In the genomic region with DNA sequence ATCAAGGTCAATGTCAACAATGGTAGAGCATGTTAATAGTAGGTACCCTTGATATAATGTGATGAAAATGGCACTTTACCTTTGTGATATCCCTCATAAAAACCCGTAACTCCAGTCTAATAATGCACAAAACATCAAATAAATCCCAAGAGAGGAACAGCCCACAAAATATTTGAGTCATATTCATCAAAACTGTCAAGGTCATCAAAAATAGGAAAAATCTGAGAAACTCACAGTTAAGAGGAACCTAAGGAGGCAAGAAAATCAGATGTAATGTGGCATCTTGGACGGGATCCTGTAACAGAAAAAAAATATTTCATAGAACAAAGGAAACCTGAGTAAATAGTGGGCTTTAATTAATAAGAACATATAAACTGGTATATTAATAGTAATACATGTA, we compare ENCODE assay signal across 24 cellular contexts. TPM values are rescaled to one million over a fixed set of nuclear protein-coding genes. Genes with fewer than 3 reads are reported as not detected.
DNase-seq lines count a peak whose midpoint lies in the region; ATAC-seq, FAIRE-seq and TF ChIP-seq lines count a peak whose summit lies in the region.
"Had no signal": no experiment of that assay in that cellular context is flagged by ENCODE, and none has a peak within 500 bp of the region (broad histone marks: within the 10 kb centered on the region; RNA-seq: fewer than 3 reads in every experiment).

No MANE protein-coding gene starts in this region.

- CTCF ChIA-PET in HepG2 (lab: Yijun Ruan, JAX; ENCODE audit: low intra/inter-chr PET ratio, low total read pairs) = no interaction called here

- H3K4me2 ChIP-seq in HepG2 (ENCODE audit: low read depth, low read length) (no peak overlapping the region), Karpas-422 (ENCODE audit: low read depth, low read length, poor library complexity, severe bottlenecking) (no peak overlapping the region)
- H3K4me2 ChIP-seq: BLaER1 had no signal

- BruUV-seq in HepG2 (replicated peaks; lab: Mats Ljungman, UMichigan) = no TSS peak

- FAIRE-seq in HepG2 (lab: Jason Lieb, UNC) = no peak
- FAIRE-seq: GM12878, GM12892, GM19239 had no signal

- no peak for TF ChIP-seq EP300 in HepG2 (IDR thresholded peaks at IDR 0.05; ENCODE audit: low read depth in 2 of 2, low read length in 2 of 2)
- TF ChIP-seq EP300 in HepG2 (CRISPR knock-in tag; IDR thresholded peaks at IDR 0.05; ENCODE audit: borderline replicate concordance) = no peak

- POLR2A ChIA-PET in HepG2 (lab: Yijun Ruan, JAX) = no interaction called here

- 0 out of 5 replicates have a peak, but pooled peaks cover 0 to 2% of the 10 kb centered on the region in 2 experiments for H3K27me3 ChIP-seq in HepG2 (ENCODE audit: control insufficient read depth in 1 of 2, insufficient read depth in 2 of 2, low read length in 2 of 2)
- H3K27me3 ChIP-seq in right lobe of liver = no peaks in the 10 kb centered on the region
- no peaks in the 10 kb centered on the region for H3K27me3 ChIP-seq in Karpas-422 (ENCODE audit: low read length)
- H3K27me3 ChIP-seq: BE2C, BLaER1 had no signal

- H3K4me1 ChIP-seq in HepG2 (ENCODE audit: insufficient read depth, low read length) = no peaks in the 10 kb centered on the region
- H3K4me1 ChIP-seq in right lobe of liver = no peaks in the 10 kb centered on the region
- no peaks in the 10 kb centered on the region for H3K4me1 ChIP-seq in Karpas-422 (ENCODE audit: low read length)
- H3K4me1 ChIP-seq: BLaER1 had no signal

- no peaks in the 10 kb centered on the region for H3K9me2 ChIP-seq in Karpas-422 (replicated peaks; ENCODE audit: insufficient read depth, low read length)

- no peak for TF ChIP-seq RAD21 in HepG2 (CRISPR knock-in tag; IDR thresholded peaks at IDR 0.05)

- intact Hi-C loops in HepG2 (cut with micrococcal nuclease; ENCODE audit: unreplicated experiment) (no loop called here), right lobe of liver (cut with DNase I) (no loop called here)

- ATAC-seq in HepG2 = no peak
- ATAC-seq in right lobe of liver = no peak
- ATAC-seq: GM12878 had no signal

- no peak overlapping the region for H3K27ac ChIP-seq in HepG2 (ENCODE audit: extremely low read length, insufficient read depth, low read length)
- no peak overlapping the region for H3K27ac ChIP-seq in right lobe of liver
- H3K27ac ChIP-seq in Karpas-422 (ENCODE audit: low read length) = no peak overlapping the region
- H3K27ac ChIP-seq: 22Rv1, BLaER1 had no signal

- TF ChIP-seq CTCF in HepG2 (CRISPR knock-in tag; IDR thresholded peaks at IDR 0.05) (no peak), right lobe of liver (IDR thresholded peaks at IDR 0.05) (no peak), GM13977 (IDR thresholded peaks at IDR 0.05; ENCODE audit: extremely low read depth, insufficient read depth, missing control alignments) (no peak)

- no peak overlapping the region for H2AFZ ChIP-seq in HepG2 (ENCODE audit: low read length)
- no peak overlapping the region for H2AFZ ChIP-seq in Karpas-422 (ENCODE audit: low read length)

- H3K9me3 ChIP-seq in HepG2 (ENCODE audit: low read length) (no peaks in the 10 kb centered on the region), right lobe of liver (no peaks in the 10 kb centered on the region), Karpas-422 (ENCODE audit: low read length) (no peaks in the 10 kb centered on the region)
- H3K9me3 ChIP-seq: BE2C, BLaER1 had no signal

- WGBS in HepG2 (ENCODE audit: low lambda C conversion rate) = 11% methylated on average over 2 of the region's 2 CpGs
- WGBS in right lobe of liver (ENCODE audit: insufficient coverage, low coverage, low lambda C conversion rate, missing lambda C conversion rate) = 86% methylated on average over 2 of the region's 2 CpGs

- DNase-seq in HepG2 (ENCODE audit: low spot score) (no peak), right lobe of liver (no peak), Karpas-422 (peak; percentile 22), SIG-M5 (lab: John Stamatoyannopoulos, UW) (no peak), GM13977 (ENCODE audit: low spot score) (no peak)
- DNase-seq: ACHN; BE2C; C1 segment of cervical spinal cord; CD4-positive, alpha-beta memory T cell; CD4-positive, CD25-positive, alpha-beta regulatory T cell; CD8-positive, alpha-beta memory T cell; COR-L47; DMS 273 treated with DMSO at 0.1 percent for 48 hours; DMS153; DMS53; DMS79; DND-41; EL; GDM1 had no signal

- in situ Hi-C loops in HepG2 (cut with HindIII; ENCODE audit: extremely low pct_ligation_motif_present, low pct_unique_long_range_greater_than_20kb) = no loop called here
- in situ Hi-C loops in GM13977 (cut with MboI; ENCODE audit: low pct_unique_long_range_greater_than_20kb, low sequenced_read_pairs, unreplicated experiment) = loop anchor here (25.0 kb wide), 1 partner anchor 387 kb away; no protein-coding TSS in a partner anchor

- TF ChIP-seq POLR2A in HepG2 (IDR thresholded peaks at IDR 0.05; ENCODE audit: insufficient read depth in 1 of 2, low read depth in 2 of 2, low read length in 2 of 2) (no peak), right lobe of liver (IDR thresholded peaks at IDR 0.05) (no peak)

- no peaks in the 10 kb centered on the region for H4K20me1 ChIP-seq in HepG2 (ENCODE audit: insufficient read depth, low read length)
- H4K20me1 ChIP-seq in Karpas-422 (ENCODE audit: insufficient read depth, low read depth, low read length) = no peaks in the 10 kb centered on the region
- H4K20me1 ChIP-seq: BLaER1 had no signal

- H3K4me3 ChIP-seq in HepG2 (replicated peaks in 1 of 3; ENCODE audit: insufficient read depth in 1 of 3, low read depth in 2 of 3, low read length in 3 of 3) = no peak overlapping the region
- H3K4me3 ChIP-seq in right lobe of liver = no peak overlapping the region
- H3K4me3 ChIP-seq in Karpas-422 (ENCODE audit: low read length) = no peak overlapping the region
- H3K4me3 ChIP-seq: BLaER1, GM12878 had no signal

- H3K9ac ChIP-seq in HepG2 (ENCODE audit: insufficient read depth, low read depth, low read length) (no peak overlapping the region), Karpas-422 (ENCODE audit: low read length) (no peak overlapping the region)
- H3K9ac ChIP-seq: BLaER1 had no signal

- H3K36me3 ChIP-seq in HepG2 (replicated peaks in 1 of 2; ENCODE audit: control insufficient read depth in 1 of 2, insufficient read depth in 2 of 2, low read length in 2 of 2) (no peaks in the 10 kb centered on the region), right lobe of liver (no peaks in the 10 kb centered on the region), Karpas-422 (ENCODE audit: insufficient read depth, low read length) (no peaks in the 10 kb centered on the region)
- H3K36me3 ChIP-seq: BE2C, BLaER1 had no signal

- no peaks in the 10 kb centered on the region for H3K79me2 ChIP-seq in HepG2 (ENCODE audit: insufficient read depth, low read length)
- H3K79me2 ChIP-seq in Karpas-422 (ENCODE audit: low read length) = no peaks in the 10 kb centered on the region

TF ChIP-seq in HepG2, 621 proteins besides CTCF, POLR2A, EP300 and RAD21:
- TF ChIP-seq KDM4B (CRISPR knock-in tag; IDR thresholded peaks at IDR 0.05) (no peak), MAFK (conservative IDR thresholded peaks at IDR 0.05 in 1 of 2, IDR thresholded peaks at IDR 0.05 in 1 of 2; ENCODE audit: low read length in 2 of 2) (peak; percentile 78 to 83), MAFF (IDR thresholded peaks at IDR 0.05; ENCODE audit: low read depth, low read length) (peak; percentile 73), FIP1L1 (IDR thresholded peaks at IDR 0.05; ENCODE audit: borderline replicate concordance, insufficient read depth, low read depth, low read length) (no peak), GFI1 (CRISPR knock-in tag; IDR thresholded peaks at IDR 0.05; ENCODE audit: borderline replicate concordance) (no peak), ZNF136 (CRISPR knock-in tag; IDR thresholded peaks at IDR 0.05; ENCODE audit: low read depth) (no peak), REXO4 (CRISPR knock-in tag; IDR thresholded peaks at IDR 0.05; ENCODE audit: borderline replicate concordance) (no peak), TCF7L2 (IDR thresholded peaks at IDR 0.05; ENCODE audit: low read depth, low read length) (no peak), ONECUT2 (CRISPR knock-in tag; IDR thresholded peaks at IDR 0.05) (no peak)

RNA-seq across cellular contexts. Expression of a gene that starts 25.5 kb away (rescaled TPM):
- total RNA-seq in HepG2 (2016; rRNA removed; fragmentation: Illumina TruSeq; extraction: Trizol) (13.9 and 20.5 TPM in 2 replicates), right lobe of liver (10 to 100 TPM; 13.1 to 31.6 (median 19.7) TPM)
- total RNA-seq in HepG2 (2016; cell fraction: cytosol; rRNA removed; fragmentation: Illumina TruSeq; extraction: Trizol; ENCODE audit: low read depth) = 0.97 and 4.0 TPM in 2 replicates
- 14.7 and 22.2 TPM in 2 replicates for total RNA-seq in HepG2 (2016; cell fraction: insoluble cytoplasmic fraction; rRNA removed; fragmentation: Illumina TruSeq; extraction: Trizol)
- total RNA-seq in HepG2 (2016; cell fraction: membrane; rRNA removed; fragmentation: Illumina TruSeq; extraction: Trizol) = 5.2 and 6.1 TPM in 2 replicates
- total RNA-seq in HepG2 (2016; cell fraction: nucleus; rRNA removed; fragmentation: Illumina TruSeq; extraction: Trizol) = 15.8 and 22.0 TPM in 2 replicates
- 8.7 and 9.9 TPM in 2 replicates for polyA plus RNA-seq in HepG2 (2011; rRNA removed)
- polyA plus RNA-seq in HepG2 (2011; cell fraction: cytosol; rRNA removed) = 5.7 and 6.0 TPM in 2 replicates
- 6.8 and 7.5 TPM in 2 replicates for polyA plus RNA-seq in HepG2 (2011; cell fraction: nucleus; rRNA removed)
- 10.4 and 15.8 TPM in 2 replicates for polyA plus RNA-seq in HepG2 (2012)
- 0.83 and 0.85 TPM in 2 replicates for polyA plus RNA-seq in HepG2 (2016; cell fraction: cytosol; fragmentation: Illumina TruSeq; extraction: Trizol; ENCODE audit: low read depth)
- polyA plus RNA-seq in HepG2 (2016; cell fraction: insoluble cytoplasmic fraction; fragmentation: Illumina TruSeq; extraction: Trizol; ENCODE audit: low read depth) = 9.8 and 11.2 TPM in 2 replicates
- polyA plus RNA-seq in HepG2 (2016; cell fraction: membrane; fragmentation: Illumina TruSeq; extraction: Trizol; ENCODE audit: low read depth) = 2.2 and 3.4 TPM in 2 replicates
- 21.3 and 27.0 TPM in 2 replicates for polyA plus RNA-seq in HepG2 (2016; cell fraction: nucleus; fragmentation: Illumina TruSeq; extraction: Trizol; ENCODE audit: insufficient read depth, low read depth)
- 21.8 and 34.2 TPM in 2 replicates for polyA minus RNA-seq in HepG2 (2011; rRNA and poly(A)+ RNA removed; ENCODE audit: low replicate concordance)
- polyA minus RNA-seq in HepG2 (2011; cell fraction: cytosol; rRNA and poly(A)+ RNA removed) = 17.3 and 21.2 TPM in 2 replicates
- 10.9 and 13.3 TPM in 2 replicates for polyA minus RNA-seq in HepG2 (2011; cell fraction: nucleus; rRNA and poly(A)+ RNA removed)
- total RNA-seq in Karpas-422 (2014; rRNA removed; shearing (Covaris generic); ENCODE audit: low replicate concordance) = 27.1 and 60.3 TPM in 2 replicates
